ENCODE assay signal across 16 cellular contexts in the genomic region with DNA sequence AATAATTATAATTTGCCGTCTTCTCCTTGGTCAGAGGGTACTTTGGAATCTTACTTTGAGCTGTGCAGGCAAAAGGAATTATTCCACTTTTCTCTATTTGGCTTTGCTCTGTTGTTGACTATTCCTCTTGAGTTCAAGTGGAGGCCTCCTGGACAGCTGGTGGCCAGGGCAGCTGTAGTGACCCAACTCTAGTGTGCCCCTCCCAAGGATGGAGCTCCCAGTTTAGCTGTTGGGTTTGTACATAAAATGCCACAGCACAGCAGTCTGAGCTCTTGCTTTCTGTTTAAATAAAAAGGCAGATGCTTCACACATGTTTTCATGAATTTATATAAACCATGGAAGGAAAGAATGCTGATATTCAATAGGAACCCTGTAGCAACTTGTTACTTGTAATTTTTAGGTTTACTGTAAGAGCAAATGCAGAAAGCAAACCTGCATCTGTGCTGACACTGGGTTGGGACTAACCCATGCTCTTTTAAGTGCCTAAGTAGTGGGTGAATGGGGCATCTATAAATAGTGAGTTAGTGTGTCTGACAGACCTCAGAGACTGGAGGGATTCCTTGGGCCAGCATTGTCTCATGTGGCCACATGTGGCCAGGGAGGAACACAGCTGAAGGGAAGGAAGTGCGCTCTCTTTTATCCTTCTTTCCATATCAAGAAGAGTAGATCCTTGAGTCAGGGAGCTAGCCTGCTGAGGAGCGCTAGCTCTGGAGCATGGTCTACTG.
DNase-seq lines count a peak whose midpoint lies in the region; ATAC-seq and TF ChIP-seq lines count a peak whose summit lies in the region.
"Had no signal": no experiment of that assay in that cellular context is flagged by ENCODE, and none has a peak within 500 bp of the region (broad histone marks: within the 10 kb centered on the region; RNA-seq: fewer than 3 reads in every experiment).

No MANE protein-coding gene starts in this region.

- H3K4me1 ChIP-seq in psoas muscle = peaks cover 38% of the 10 kb centered on the region
- H3K4me1 ChIP-seq: spleen had no signal

- H3K27me3 Mint-ChIP-seq in immature natural killer cell (ENCODE audit: low read depth in 3 of 3) = peaks cover 2 to 6% (median 3%) of the 10 kb centered on the region in 3 donors

- H3K36me3 Mint-ChIP-seq in immature natural killer cell = no peaks in the 10 kb centered on the region
- H3K36me3 Mint-ChIP-seq: naive B cell had no signal

- H3K4me1 Mint-ChIP-seq in immature natural killer cell = no peaks in the 10 kb centered on the region
- H3K4me1 Mint-ChIP-seq: central memory CD8-positive, alpha-beta T cell; naive B cell had no signal

- no peak for TF ChIP-seq CTCF in AG10803 (conservative IDR thresholded peaks at IDR 0.05; ENCODE audit: low read length)
- TF ChIP-seq CTCF in psoas muscle (IDR thresholded peaks at IDR 0.05) = no peak
- TF ChIP-seq CTCF in GM10248 (IDR thresholded peaks at IDR 0.05; ENCODE audit: control extremely low read depth, extremely low read depth, low read depth, missing control alignments) = no peak

- H3K4me3 ChIP-seq in AG10803 (ENCODE audit: low read length) (no peak overlapping the region), psoas muscle (peak overlapping the region; percentile 42)
- H3K4me3 ChIP-seq: spleen had no signal

- CTCF ChIA-PET in GM10248 (lab: Yijun Ruan, JAX) = interaction anchor here (0.8 to 3.7 kb wide), 5 partner anchors 12 to 81 kb away, joined by 3 to 17 read pairs (median 3); no protein-coding TSS in a partner anchor

- no peaks in the 10 kb centered on the region for H3K9me3 ChIP-seq in psoas muscle
- H3K9me3 ChIP-seq: spleen had no signal

- no peaks in the 10 kb centered on the region for H3K36me3 ChIP-seq in psoas muscle (ENCODE audit: insufficient read depth in 1 of 2, low read depth in 1 of 2)
- H3K36me3 ChIP-seq: spleen had no signal

- H3K4me3 Mint-ChIP-seq in immature natural killer cell = no peak overlapping the region
- H3K4me3 Mint-ChIP-seq: central memory CD8-positive, alpha-beta T cell; naive B cell had no signal

- intact Hi-C loops in Right ventricle myocardium superior (cut with DNase I) = no loop called here
- intact Hi-C loops in psoas muscle (cut with DNase I) = no loop called here

- WGBS in psoas muscle, 3 donors = 57 to 82% (median 68%) methylated on average over 3 of the region's 3 CpGs

- DNase-seq in AG10803 (ENCODE audit: low read depth) (peak; percentile 77), NCI-H510A treated with DMSO at 0.1 percent for 48 hours (lab: John Stamatoyannopoulos, UW) (peak; percentile 63), Right ventricle myocardium superior (no peak), psoas muscle (no peak), GM10248 (ENCODE audit: extremely low spot score) (no peak), immature natural killer cell (no peak)
- no peak for DNase-seq in stimulated activated CD4-positive, alpha-beta T cell treated with anti-CD3 and anti-CD28 coated beads, Interleukin-2, amount 100 ng/mL, for 24 hours
- DNase-seq: activated CD4-positive, alpha-beta T cell treated with anti-CD3 and anti-CD28 coated beads for 4 hours; activated effector memory CD4-positive, alpha-beta T cell treated with anti-CD3 and anti-CD28 coated beads, Interleukin-2, amount 50 U/mL, for 16 hours; amniotic stem cell; naive B cell; NCI-H1930; NCI-H526 treated with DMSO at 0.1 percent for 48 hours; spleen had no signal

- no peaks in the 10 kb centered on the region for H3K27me3 ChIP-seq in psoas muscle (ENCODE audit: insufficient read depth in 3 of 3, low read length in 2 of 3)

- H3K27ac Mint-ChIP-seq in immature natural killer cell = no peak overlapping the region
- H3K27ac Mint-ChIP-seq: naive B cell had no signal

- H3K9me3 Mint-ChIP-seq in immature natural killer cell = peaks cover 0 to 6% (median 0%) of the 10 kb centered on the region in 6 donors
- H3K9me3 Mint-ChIP-seq: central memory CD8-positive, alpha-beta T cell; naive B cell had no signal

- POLR2A ChIA-PET in GM10248 (lab: Yijun Ruan, JAX) = no interaction called here

- H3K27ac ChIP-seq in psoas muscle = peak overlapping the region; percentile 97
- H3K27ac ChIP-seq: spleen had no signal

- ATAC-seq in Right ventricle myocardium superior (ENCODE audit: poor library complexity) = peak; percentile 87
- peak; percentile 76 to 88 (median 83) for ATAC-seq in psoas muscle
- ATAC-seq in GM18517 (IDR thresholded peaks at IDR 0.05; ENCODE audit: unreplicated experiment) = no peak

Comparison
In these comparisons a context has a peak if more than half of its experiments do, and no peak if none do; other contexts are left out.
1. DNase-seq: peak in AG10803 (single experiment) and NCI-H510A treated with DMSO at 0.1 percent for 48 hours (single experiment); none in Right ventricle myocardium superior (single experiment), psoas muscle (0 of 2), GM10248 (single experiment), stimulated activated CD4-positive, alpha-beta T cell treated with anti-CD3 and anti-CD28 coated beads, Interleukin-2, amount 100 ng/mL, for 24 hours (0 of 2) and immature natural killer cell (0 of 3).